1 cellular context compared by ENCODE assay signal in the genomic region with DNA sequence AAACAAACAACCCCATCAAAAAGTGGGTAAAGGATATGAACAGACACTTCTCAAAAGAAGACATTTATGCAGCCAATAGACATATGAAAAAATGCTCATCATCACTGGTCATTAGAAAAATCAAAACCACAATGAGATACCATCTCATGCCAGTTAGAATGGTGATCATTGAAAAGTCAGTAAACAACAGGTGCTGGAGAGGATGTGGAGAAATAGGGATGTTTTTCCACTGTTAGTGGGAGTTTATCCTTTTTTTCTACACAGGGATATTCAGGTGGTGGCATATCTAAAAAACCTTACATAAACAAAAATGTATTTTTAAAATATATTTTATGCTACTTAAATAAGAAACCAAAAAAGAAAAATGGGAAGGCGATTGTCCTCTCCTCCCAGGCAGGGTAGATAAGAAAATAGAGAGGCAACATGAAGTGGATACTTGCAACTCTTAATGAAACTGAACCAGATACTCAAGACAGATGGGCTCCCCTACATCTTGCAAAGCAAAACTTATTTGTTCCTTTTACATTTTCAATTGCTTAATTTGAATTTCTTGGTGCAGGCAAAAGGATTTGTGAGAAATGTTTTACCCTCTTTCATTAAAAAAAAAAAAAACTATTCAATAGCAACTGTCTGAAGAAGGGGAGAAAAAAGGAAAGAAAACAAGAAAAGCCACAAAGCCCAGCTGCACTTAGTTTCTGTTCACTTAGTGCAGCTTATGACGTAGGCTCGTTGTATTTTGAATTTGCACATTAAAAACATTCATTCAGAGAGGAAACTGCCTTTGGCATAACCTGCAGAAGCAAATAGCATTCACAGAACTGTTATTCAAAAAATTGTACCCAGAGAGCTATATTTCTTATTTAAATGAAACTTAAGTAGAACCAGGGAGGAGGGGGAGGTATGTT.
TF ChIP-seq lines count a peak whose summit lies in the region.

No MANE protein-coding gene starts in this region.

TF ChIP-seq in SK-N-SH, 30 proteins besides CTCF, POLR2A, EP300 and RAD21 (continued from another document):
- TF ChIP-seq, protein P1, sequence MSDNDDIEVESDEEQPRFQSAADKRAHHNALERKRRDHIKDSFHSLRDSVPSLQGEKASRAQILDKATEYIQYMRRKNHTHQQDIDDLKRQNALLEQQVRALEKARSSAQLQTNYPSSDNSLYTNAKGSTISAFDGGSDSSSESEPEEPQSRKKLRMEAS (IDR thresholded peaks at IDR 0.05; ENCODE audit: low read depth), result no peak
- TF ChIP-seq, protein P2, sequence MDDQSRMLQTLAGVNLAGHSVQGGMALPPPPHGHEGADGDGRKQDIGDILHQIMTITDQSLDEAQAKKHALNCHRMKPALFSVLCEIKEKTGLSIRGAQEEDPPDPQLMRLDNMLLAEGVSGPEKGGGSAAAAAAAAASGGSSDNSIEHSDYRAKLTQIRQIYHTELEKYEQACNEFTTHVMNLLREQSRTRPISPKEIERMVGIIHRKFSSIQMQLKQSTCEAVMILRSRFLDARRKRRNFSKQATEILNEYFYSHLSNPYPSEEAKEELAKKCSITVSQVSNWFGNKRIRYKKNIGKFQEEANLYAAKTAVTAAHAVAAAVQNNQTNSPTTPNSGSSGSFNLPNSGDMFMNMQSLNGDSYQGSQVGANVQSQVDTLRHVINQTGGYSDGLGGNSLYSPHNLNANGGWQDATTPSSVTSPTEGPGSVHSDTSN (IDR thresholded peaks at IDR 0.05), result no peak
- TF ChIP-seq RFX5 (IDR thresholded peaks at IDR 0.05; ENCODE audit: low read length), result no peak
- no peak for TF ChIP-seq CHD2 (IDR thresholded peaks at IDR 0.05; ENCODE audit: low read length, partially characterized antibody)
- TF ChIP-seq RCOR1 (IDR thresholded peaks at IDR 0.05; ENCODE audit: low read length), result no peak
- TF ChIP-seq, protein P3, sequence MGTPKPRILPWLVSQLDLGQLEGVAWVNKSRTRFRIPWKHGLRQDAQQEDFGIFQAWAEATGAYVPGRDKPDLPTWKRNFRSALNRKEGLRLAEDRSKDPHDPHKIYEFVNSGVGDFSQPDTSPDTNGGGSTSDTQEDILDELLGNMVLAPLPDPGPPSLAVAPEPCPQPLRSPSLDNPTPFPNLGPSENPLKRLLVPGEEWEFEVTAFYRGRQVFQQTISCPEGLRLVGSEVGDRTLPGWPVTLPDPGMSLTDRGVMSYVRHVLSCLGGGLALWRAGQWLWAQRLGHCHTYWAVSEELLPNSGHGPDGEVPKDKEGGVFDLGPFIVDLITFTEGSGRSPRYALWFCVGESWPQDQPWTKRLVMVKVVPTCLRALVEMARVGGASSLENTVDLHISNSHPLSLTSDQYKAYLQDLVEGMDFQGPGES (IDR thresholded peaks at IDR 0.05; ENCODE audit: low read depth, low read length), result no peak
- TF ChIP-seq, protein P4, sequence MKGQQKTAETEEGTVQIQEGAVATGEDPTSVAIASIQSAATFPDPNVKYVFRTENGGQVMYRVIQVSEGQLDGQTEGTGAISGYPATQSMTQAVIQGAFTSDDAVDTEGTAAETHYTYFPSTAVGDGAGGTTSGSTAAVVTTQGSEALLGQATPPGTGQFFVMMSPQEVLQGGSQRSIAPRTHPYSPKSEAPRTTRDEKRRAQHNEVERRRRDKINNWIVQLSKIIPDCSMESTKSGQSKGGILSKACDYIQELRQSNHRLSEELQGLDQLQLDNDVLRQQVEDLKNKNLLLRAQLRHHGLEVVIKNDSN (IDR thresholded peaks at IDR 0.05; ENCODE audit: borderline replicate concordance, low read depth), result no peak
- TF ChIP-seq TAF1 (IDR thresholded peaks at IDR 0.05; ENCODE audit: borderline replicate concordance, low read depth, low read length), result no peak
- no peak for TF ChIP-seq FOXJ3 (CRISPR knock-in tag; IDR thresholded peaks at IDR 0.05)
